ENCODE assay signal across 8 cellular contexts in the genomic region with DNA sequence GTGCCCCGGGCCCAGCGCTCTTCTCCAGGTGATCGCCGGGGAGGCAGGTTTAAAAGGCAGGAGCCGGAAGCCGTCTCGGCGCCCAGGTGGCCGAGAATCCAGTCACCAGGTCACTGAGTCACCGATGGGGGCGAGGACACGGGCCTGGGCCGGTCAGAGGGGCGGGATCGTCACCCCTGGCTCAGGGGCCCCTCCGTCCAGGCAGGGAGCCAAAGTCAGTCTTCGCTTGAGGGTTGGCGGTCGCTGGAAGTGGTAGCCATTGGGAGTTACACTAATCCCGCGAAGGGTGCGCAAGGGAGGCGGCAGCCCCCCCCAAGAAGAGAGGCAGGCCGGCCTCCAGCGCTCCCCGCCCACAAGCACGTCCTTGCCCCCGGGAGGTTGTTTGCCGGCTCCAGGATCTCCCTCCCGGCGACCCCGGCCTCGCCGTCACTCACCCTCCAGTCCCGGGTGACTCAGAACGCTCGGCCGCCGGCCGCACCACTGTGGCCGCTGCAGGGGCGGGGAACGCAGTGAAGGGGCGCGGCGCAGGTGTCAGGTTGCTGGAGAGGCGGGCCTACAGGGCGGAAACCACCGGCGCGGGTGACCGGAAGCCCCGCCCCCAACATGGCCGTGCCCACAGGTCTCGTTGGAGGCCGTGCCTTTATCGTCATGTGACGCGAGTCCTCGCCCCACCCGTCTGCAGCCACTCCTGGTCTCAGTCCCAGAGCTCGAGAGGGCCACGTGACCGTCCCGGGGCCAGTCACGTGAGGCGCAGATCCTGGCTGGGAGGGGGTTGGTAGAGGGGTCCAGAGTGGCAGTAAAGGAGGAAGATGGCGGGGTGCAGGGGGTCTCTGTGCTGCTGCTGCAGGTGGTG. TPM values are rescaled to one million over a fixed set of nuclear protein-coding genes. Genes with fewer than 3 reads are reported as not detected.
DNase-seq lines count a peak whose midpoint lies in the region; ATAC-seq, FAIRE-seq and TF ChIP-seq lines count a peak whose summit lies in the region.

A gene with protein sequence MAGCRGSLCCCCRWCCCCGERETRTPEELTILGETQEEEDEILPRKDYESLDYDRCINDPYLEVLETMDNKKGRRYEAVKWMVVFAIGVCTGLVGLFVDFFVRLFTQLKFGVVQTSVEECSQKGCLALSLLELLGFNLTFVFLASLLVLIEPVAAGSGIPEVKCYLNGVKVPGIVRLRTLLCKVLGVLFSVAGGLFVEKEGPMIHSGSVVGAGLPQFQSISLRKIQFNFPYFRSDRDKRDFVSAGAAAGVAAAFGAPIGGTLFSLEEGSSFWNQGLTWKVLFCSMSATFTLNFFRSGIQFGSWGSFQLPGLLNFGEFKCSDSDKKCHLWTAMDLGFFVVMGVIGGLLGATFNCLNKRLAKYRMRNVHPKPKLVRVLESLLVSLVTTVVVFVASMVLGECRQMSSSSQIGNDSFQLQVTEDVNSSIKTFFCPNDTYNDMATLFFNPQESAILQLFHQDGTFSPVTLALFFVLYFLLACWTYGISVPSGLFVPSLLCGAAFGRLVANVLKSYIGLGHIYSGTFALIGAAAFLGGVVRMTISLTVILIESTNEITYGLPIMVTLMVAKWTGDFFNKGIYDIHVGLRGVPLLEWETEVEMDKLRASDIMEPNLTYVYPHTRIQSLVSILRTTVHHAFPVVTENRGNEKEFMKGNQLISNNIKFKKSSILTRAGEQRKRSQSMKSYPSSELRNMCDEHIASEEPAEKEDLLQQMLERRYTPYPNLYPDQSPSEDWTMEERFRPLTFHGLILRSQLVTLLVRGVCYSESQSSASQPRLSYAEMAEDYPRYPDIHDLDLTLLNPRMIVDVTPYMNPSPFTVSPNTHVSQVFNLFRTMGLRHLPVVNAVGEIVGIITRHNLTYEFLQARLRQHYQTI (plus strand): TSS at position 738 of the 853 bp plus-strand sequence. CDS start 72 bp downstream, at position 810.
A gene (minus strand): TSS at position 511 of the 853 bp plus-strand sequence. CDS start 2,848 bp downstream, outside the sequence.

- peaks cover 29% of the 10 kb centered on the region for H3K4me1 Mint-ChIP-seq in Calu3 (ENCODE audit: low read depth, unreplicated experiment)

- H3K36me3 ChIP-seq in HUES64 (ENCODE audit: insufficient read depth, low read length) (peaks cover 44% of the 10 kb centered on the region), OCI-LY1 (ENCODE audit: insufficient read depth, low read length) (peaks cover 38% of the 10 kb centered on the region), endothelial cell of umbilical vein (ENCODE audit: control insufficient read depth in 2 of 2, extremely low read depth in 1 of 2, insufficient read depth in 2 of 2, low read length in 2 of 2) (peaks cover 9 to 11% of the 10 kb centered on the region in 2 experiments)

- no peaks in the 10 kb centered on the region for H3F3A ChIP-seq in OCI-LY1 (ENCODE audit: insufficient read depth, low read length)

- intact Hi-C loops in Calu3 (cut with micrococcal nuclease; ENCODE audit: unreplicated experiment) (no loop called here), endothelial cell of umbilical vein (cut with micrococcal nuclease) (loop anchor here (1.0 to 10.0 kb wide), 4 partner anchors 8 to 531 kb away; a partner anchor contains a TSS)

- H3K4me3 ChIP-seq in HUES64 (ENCODE audit: low read length) (peak within 1 kb of the TSS; percentile 86), OCI-LY1 (ENCODE audit: low read depth, low read length, poor library complexity, severe bottlenecking) (peak within 1 kb of the TSS; percentile 70), endothelial cell of umbilical vein (replicated peaks in 1 of 3; ENCODE audit: insufficient read depth in 1 of 3, low read depth in 1 of 3, low read length in 3 of 3) (peak within 1 kb of the TSS; percentile 75 to 97 (median 93))

- DNase-seq in Calu3 (peak; percentile 98), endothelial cell of umbilical vein (ENCODE audit: low read depth, low spot score) (peak; percentile 100), middle frontal gyrus (ENCODE audit: extremely low spot score, low spot score) (peak; percentile 94)
- DNase-seq in activated CD8-positive, alpha-beta memory T cell treated with anti-CD3 and anti-CD28 coated beads, Interleukin-2, amount 50 U/mL, for 48 hours: peak; percentile 98
- peak; percentile 99 for DNase-seq in stimulated activated CD8-positive, alpha-beta memory T cell treated with anti-CD3 and anti-CD28 coated beads, Interleukin-2, amount 100 ng/mL, for 48 hours (ENCODE audit: low read depth in 2 of 2)

- ATAC-seq in GM21447 (IDR thresholded peaks at IDR 0.05; ENCODE audit: unreplicated experiment): peak; percentile 77

- no peak for TF ChIP-seq CTCF in Calu3 (IDR thresholded peaks at IDR 0.05; ENCODE audit: unreplicated experiment)
- TF ChIP-seq CTCF in OCI-LY1 (IDR thresholded peaks at IDR 0.05; ENCODE audit: low read length): no peak
- TF ChIP-seq CTCF in endothelial cell of umbilical vein (IDR thresholded peaks at IDR 0.05; ENCODE audit: extremely low read depth in 1 of 2, insufficient read depth in 1 of 2, low read depth in 1 of 2, low read length in 2 of 2): no peak

- H3K4me2 ChIP-seq in OCI-LY1 (ENCODE audit: low read length): peak within 1 kb of the TSS; percentile 94
- H3K4me2 ChIP-seq in endothelial cell of umbilical vein (ENCODE audit: insufficient read depth, low read length): peak within 1 kb of the TSS; percentile 100

- H3K79me2 ChIP-seq in OCI-LY1 (ENCODE audit: insufficient read depth, low read length) (peaks cover 5% of the 10 kb centered on the region; the same call in 1 of the 2 replicates), endothelial cell of umbilical vein (ENCODE audit: control insufficient read depth, insufficient read depth, low read length) (peaks cover 42% of the 10 kb centered on the region)

- H3K27me3 ChIP-seq in HUES64 (ENCODE audit: insufficient read depth, low read length): no peaks in the 10 kb centered on the region
- H3K27me3 ChIP-seq in OCI-LY1 (ENCODE audit: insufficient read depth, low read length): no peaks in the 10 kb centered on the region
- H3K27me3 ChIP-seq in endothelial cell of umbilical vein (ENCODE audit: control insufficient read depth in 2 of 2, insufficient read depth in 2 of 2, low read length in 2 of 2): no peaks in the 10 kb centered on the region

- peak; percentile 97 for FAIRE-seq in endothelial cell of umbilical vein (lab: Jason Lieb, UNC)

- CTCF ChIA-PET in Calu3 (lab: Charles Lee): interaction anchor here (0.7 to 1.3 kb wide), 3 partner anchors 18 to 108 kb away, joined by 3 to 4 read pairs (median 4); no protein-coding TSS in a partner anchor
- CTCF ChIA-PET in endothelial cell of umbilical vein (lab: Charles Lee): interaction anchor here (0.8 to 1.9 kb wide), 12 partner anchors 8 to 155 kb away, joined by 3 to 13 read pairs (median 4); a partner anchor contains a TSS

- peak; percentile 58 for TF ChIP-seq POLR2A in endothelial cell of umbilical vein (IDR thresholded peaks at IDR 0.05; ENCODE audit: low read depth, low read length)

- no peaks in the 10 kb centered on the region for H3K9me1 ChIP-seq in endothelial cell of umbilical vein (replicated peaks; ENCODE audit: control insufficient read depth, extremely low read depth, insufficient read depth, low read length)

- H3K27me3 Mint-ChIP-seq in Calu3 (ENCODE audit: unreplicated experiment): no peaks in the 10 kb centered on the region

- no peaks in the 10 kb centered on the region for H3K9me3 ChIP-seq in HUES64 (ENCODE audit: insufficient read depth, low read depth, low read length)
- no peaks in the 10 kb centered on the region for H3K9me3 ChIP-seq in OCI-LY1 (ENCODE audit: low read length)
- no peaks in the 10 kb centered on the region for H3K9me3 ChIP-seq in endothelial cell of umbilical vein (replicated peaks; ENCODE audit: control insufficient read depth, insufficient read depth, low read length)

- POLR2A ChIA-PET in endothelial cell of umbilical vein (lab: Charles Lee): interaction anchor here (0.6 to 2.0 kb wide), 6 partner anchors 8 to 580 kb away, joined by 3 to 12 read pairs (median 8); no protein-coding TSS in a partner anchor

- WGBS in HUES64: under 1% methylated on average over 68 of the region's 68 CpGs

- peak within 1 kb of the TSS; percentile 98 for H3K27ac Mint-ChIP-seq in Calu3 (ENCODE audit: unreplicated experiment)

- H3K4me1 ChIP-seq in HUES64 (ENCODE audit: insufficient read depth, low read length) (peaks cover 15% of the 10 kb centered on the region), OCI-LY1 (ENCODE audit: insufficient read depth, low read length, severe bottlenecking) (peaks cover 57% of the 10 kb centered on the region), endothelial cell of umbilical vein (ENCODE audit: control insufficient read depth, extremely low read depth, insufficient read depth, low read length) (peaks cover 51% of the 10 kb centered on the region)

- BruUV-seq in Calu3 (replicated peaks; lab: Mats Ljungman, UMichigan): no TSS peak
- no TSS peak for BruUV-seq in endothelial cell of umbilical vein (replicated peaks; lab: Mats Ljungman, UMichigan)

- H2AFZ ChIP-seq in OCI-LY1 (ENCODE audit: low read length): no peak within 1 kb of the TSS
- H2AFZ ChIP-seq in endothelial cell of umbilical vein (ENCODE audit: low read depth, low read length): peak within 1 kb of the TSS; percentile 67

- no peaks in the 10 kb centered on the region for H3K9me2 ChIP-seq in OCI-LY1 (ENCODE audit: low read depth, low read length)

- H4K20me1 ChIP-seq in OCI-LY1 (ENCODE audit: insufficient read depth, low read length): no peaks in the 10 kb centered on the region
- H4K20me1 ChIP-seq in endothelial cell of umbilical vein (replicated peaks; ENCODE audit: control insufficient read depth, extremely low read depth, insufficient read depth, low read length): no peaks in the 10 kb centered on the region

- H3K36me3 Mint-ChIP-seq in Calu3 (ENCODE audit: insufficient read depth, unreplicated experiment): peaks cover 55% of the 10 kb centered on the region

- H3K4me3 Mint-ChIP-seq in Calu3 (ENCODE audit: low read depth, unreplicated experiment): peak within 1 kb of the TSS; percentile 95

- H3K9me3 Mint-ChIP-seq in Calu3 (ENCODE audit: low read depth, unreplicated experiment): no peaks in the 10 kb centered on the region

- H3K9ac ChIP-seq in HUES64 (ENCODE audit: low read depth, low read length) (peak within 1 kb of the TSS; percentile 65), OCI-LY1 (ENCODE audit: low read length) (peak within 1 kb of the TSS; percentile 73), endothelial cell of umbilical vein (replicated peaks; ENCODE audit: extremely low read depth, insufficient read depth, low read length) (peak within 1 kb of the TSS; percentile 90)

- dilution Hi-C loops in endothelial cell of umbilical vein (cut with MboI; ENCODE audit: extremely low pct_ligation_motif_present, low sequenced_read_pairs): no loop called here

- H3K27ac ChIP-seq in HUES64 (ENCODE audit: low read depth, low read length): peak within 1 kb of the TSS; percentile 94
- H3K27ac ChIP-seq in OCI-LY1 (ENCODE audit: low read depth, low read length, poor library complexity, severe bottlenecking): peak within 1 kb of the TSS; percentile 79
- peak within 1 kb of the TSS; percentile 85 for H3K27ac ChIP-seq in endothelial cell of umbilical vein (ENCODE audit: insufficient read depth, low read depth, low read length)

RNA-seq across cellular contexts. Expression of the first gene that starts in this region (rescaled TPM):
- total RNA-seq in Calu3 (2022) (17.4 and 23.6 TPM in 2 replicates), endothelial cell of umbilical vein (41.2 and 43.3 TPM in 2 replicates)
- polyA plus RNA-seq in HUES64 (2013, experiment 1 of 2): 18.6 TPM
- 16.7 TPM for polyA plus RNA-seq in HUES64 (2013, experiment 2 of 2)
- 17.7 and 20.4 TPM in 2 replicates for polyA plus RNA-seq in endothelial cell of umbilical vein
- 9.3 and 11.3 TPM in 2 replicates for polyA plus RNA-seq in endothelial cell of umbilical vein (2011; cell fraction: cytosol; rRNA removed)
- 77.2 and 91.1 TPM in 2 replicates for polyA plus RNA-seq in endothelial cell of umbilical vein (2011; cell fraction: nucleus; rRNA removed)
- 9.6 and 12.6 TPM in 2 replicates for polyA plus RNA-seq in endothelial cell of umbilical vein (2012)
- 40.5 and 45.3 TPM in 2 replicates for polyA minus RNA-seq in endothelial cell of umbilical vein
- polyA minus RNA-seq in endothelial cell of umbilical vein (2011; cell fraction: cytosol; rRNA and poly(A)+ RNA removed): 2.8 TPM
- 43.1 and 47.0 TPM in 2 replicates for polyA minus RNA-seq in endothelial cell of umbilical vein (2011; cell fraction: nucleus; rRNA and poly(A)+ RNA removed)

RNA-seq across cellular contexts. Expression of the second gene that starts in this region (rescaled TPM):
- total RNA-seq in Calu3 (2022): 16.4 and 21.0 TPM in 2 replicates
- polyA plus RNA-seq in HUES64 (2013, experiment 1 of 2): 9.0 TPM
- polyA plus RNA-seq in HUES64 (2013, experiment 2 of 2): 9.3 TPM
- 25.3 and 26.5 TPM in 2 replicates for total RNA-seq in endothelial cell of umbilical vein
- 13.8 and 14.8 TPM in 2 replicates for polyA plus RNA-seq in endothelial cell of umbilical vein
- 7.7 and 9.8 TPM in 2 replicates for polyA plus RNA-seq in endothelial cell of umbilical vein (2011; cell fraction: cytosol; rRNA removed)
- 31.6 and 36.9 TPM in 2 replicates for polyA plus RNA-seq in endothelial cell of umbilical vein (2011; cell fraction: nucleus; rRNA removed)
- 5.9 and 6.5 TPM in 2 replicates for polyA plus RNA-seq in endothelial cell of umbilical vein (2012)
- polyA minus RNA-seq in endothelial cell of umbilical vein: 40.9 and 44.9 TPM in 2 replicates
- 13.4 TPM for polyA minus RNA-seq in endothelial cell of umbilical vein (2011; cell fraction: cytosol; rRNA and poly(A)+ RNA removed)
- polyA minus RNA-seq in endothelial cell of umbilical vein (2011; cell fraction: nucleus; rRNA and poly(A)+ RNA removed): 32.1 and 46.5 TPM in 2 replicates

Comparison
In these comparisons a context has a peak if more than half of its experiments do, and no peak if none do; other contexts are left out.
1. Peak in every context shown above with its lines: DNase-seq, ATAC-seq, H3K4me3 ChIP-seq and H3K27ac ChIP-seq.